18 cellular contexts compared by ENCODE assay signal in genomic region chr2:180655842-180656454, GRCh38.
DNase-seq lines count a peak whose midpoint lies in the region; ATAC-seq, FAIRE-seq and TF ChIP-seq lines count a peak whose summit lies in the region.
"Had no signal": no experiment of that assay in that cellular context is flagged by ENCODE, and none has a peak within 500 bp of the region (broad histone marks: within the 10 kb centered on the region; RNA-seq: fewer than 3 reads in every experiment).

No MANE protein-coding gene starts in this region.

- H3K4me1 ChIP-seq in HCT116 (ENCODE audit: control insufficient read depth in 1 of 2, insufficient read depth in 2 of 2, low read length in 2 of 2): peaks cover 14 to 35% of the 10 kb centered on the region in 2 experiments
- H3K4me1 ChIP-seq in smooth muscle cell (ENCODE audit: low read depth): no peaks in the 10 kb centered on the region
- H3K4me1 ChIP-seq: uterus had no signal

- H3K9ac ChIP-seq in HCT116 (ENCODE audit: low read length): no peak overlapping the region
- H3K9ac ChIP-seq in smooth muscle cell (ENCODE audit: low read depth): peak overlapping the region; percentile 47

- TF ChIP-seq CTCF in HCT116 (IDR thresholded peaks at IDR 0.05 in 2 of 3, conservative IDR thresholded peaks at IDR 0.05 in 1 of 3; ENCODE audit: borderline replicate concordance in 1 of 3, insufficient read depth in 1 of 3, low read depth in 2 of 3, low read length in 2 of 3) (peak in 2 of 3 experiments; percentile 49 to 53; a peak in 4 of 6 replicates), WERI-Rb-1 (IDR thresholded peaks at IDR 0.05; ENCODE audit: low read depth, low read length) (0 out of 2 replicates have a peak, but pooled peaks have one; percentile 4), smooth muscle cell (IDR thresholded peaks at IDR 0.05; ENCODE audit: borderline replicate concordance, insufficient read depth, poor library complexity, severe bottlenecking) (peak; percentile 19)

- H3K36me3 ChIP-seq in HCT116 (ENCODE audit: control insufficient read depth in 1 of 2, insufficient read depth in 2 of 2, low read length in 2 of 2) (no peaks in the 10 kb centered on the region), WERI-Rb-1 (no peaks in the 10 kb centered on the region), smooth muscle cell (ENCODE audit: low read depth) (no peaks in the 10 kb centered on the region)
- H3K36me3 ChIP-seq: gastrocnemius medialis, uterus had no signal

- H3K27ac ChIP-seq in HCT116 (ENCODE audit: low read depth, low read length) (no peak overlapping the region), WERI-Rb-1 (no peak overlapping the region), smooth muscle cell (ENCODE audit: low read depth) (peak overlapping the region; percentile 90)
- H3K27ac ChIP-seq: gastrocnemius medialis, uterus had no signal

- no TSS peak for BruUV-seq in HCT116 (replicated peaks; lab: Mats Ljungman, UMichigan)

- ATAC-seq in HCT116 (peak; percentile 67), GM21717 (IDR thresholded peaks at IDR 0.05; ENCODE audit: unreplicated experiment) (no peak)
- ATAC-seq: CD8-positive, alpha-beta T cell; gastrocnemius medialis had no signal

- H4K20me1 ChIP-seq in HCT116 (ENCODE audit: insufficient read depth): no peaks in the 10 kb centered on the region
- no peaks in the 10 kb centered on the region for H4K20me1 ChIP-seq in smooth muscle cell (ENCODE audit: low read depth)

- H3F3A ChIP-seq in smooth muscle cell (ENCODE audit: low read depth): no peaks in the 10 kb centered on the region

- no peak for FAIRE-seq in HTR-8/SVneo (lab: Jason Lieb, UNC)
- FAIRE-seq: GM19239 had no signal

- no peaks in the 10 kb centered on the region for H3K9me2 ChIP-seq in HCT116 (ENCODE audit: insufficient read depth)

- H3K4me2 ChIP-seq in HCT116 (ENCODE audit: low read length) (peak overlapping the region; percentile 70), smooth muscle cell (peak overlapping the region; percentile 6)

- no peak for TF ChIP-seq POLR2A in HCT116 (IDR thresholded peaks at IDR 0.05; ENCODE audit: borderline replicate concordance, extremely low read depth, insufficient read depth, insufficient read length)

- intact Hi-C loops in HCT116 (cut with micrococcal nuclease): no loop called here

- DNase-seq in HCT116 (ENCODE audit: low read depth, low spot score) (no peak), WERI-Rb-1 (no peak), globus pallidus (ENCODE audit: low spot score) (peak; percentile 45), smooth muscle cell (lab: John Stamatoyannopoulos, UW; ENCODE audit: unreplicated experiment) (no peak), HTR-8/SVneo (ENCODE audit: insufficient read length, low spot score) (no peak), hepatic stellate cell (ENCODE audit: low spot score) (no peak)
- DNase-seq: activated CD4-positive, alpha-beta memory T cell treated with anti-CD3 and anti-CD28 coated beads for 36 hours; CD8-positive, alpha-beta T cell; gastrocnemius medialis; GF-D8; NCI-H2107; NK-92 treated with Interleukin-12 subunit alpha and Interleukin-12 subunit beta, amount 100 ng/mL, for 24 hours; retina; SIG-M5; stimulated activated CD4-positive, alpha-beta T cell treated with anti-CD3 and anti-CD28 coated beads, Interleukin-2, amount 100 ng/mL, for 48 hours; uterus had no signal

- no peak for TF ChIP-seq RAD21 in HCT116 (IDR thresholded peaks at IDR 0.05; ENCODE audit: low read depth)

- WGBS in smooth muscle cell (ENCODE audit: low lambda C conversion rate): 82% methylated on average over 1 of the region's 1 CpG

- RAD21 ChIA-PET in HCT116 (lab: Charles Lee; ENCODE audit: low non-redundant PET in 1 of 2, low total read pairs in 2 of 2, uncharacterized antibody in 2 of 2, unreplicated experiment in 2 of 2): interaction anchor here in 1 of 2 experiments (1.5 kb wide), 1 partner anchor 83 kb away, joined by 3 read pairs; no protein-coding TSS in a partner anchor

- H3K9me3 ChIP-seq in HCT116 (ENCODE audit: control insufficient read depth in 1 of 2, insufficient read depth in 1 of 2, low read depth in 1 of 2, low read length in 2 of 2) (no peaks in the 10 kb centered on the region), WERI-Rb-1 (ENCODE audit: severe bottlenecking) (no peaks in the 10 kb centered on the region), smooth muscle cell (replicated peaks; ENCODE audit: low read depth) (no peaks in the 10 kb centered on the region)
- H3K9me3 ChIP-seq: gastrocnemius medialis, uterus had no signal

- CTCF ChIA-PET in HCT116 (lab: Charles Lee): no interaction called here

- H3K79me2 ChIP-seq in HCT116 (ENCODE audit: insufficient read depth, low read length): no peaks in the 10 kb centered on the region
- no peaks in the 10 kb centered on the region for H3K79me2 ChIP-seq in smooth muscle cell (ENCODE audit: low read depth)

- peak overlapping the region; percentile 21 for H2AFZ ChIP-seq in HCT116 (ENCODE audit: low read depth, low read length, poor library complexity, severe bottlenecking)
- no peak overlapping the region for H2AFZ ChIP-seq in smooth muscle cell (ENCODE audit: low read depth)

- H3K27me3 ChIP-seq in HCT116 (ENCODE audit: insufficient read depth, low read length) (no peaks in the 10 kb centered on the region), WERI-Rb-1 (ENCODE audit: insufficient read depth, low read depth, severe bottlenecking) (no peaks in the 10 kb centered on the region), smooth muscle cell (ENCODE audit: low read depth) (no peaks in the 10 kb centered on the region)
- H3K27me3 ChIP-seq: gastrocnemius medialis had no signal

- H3K4me3 ChIP-seq in HCT116 (replicated peaks in 1 of 2; ENCODE audit: low read depth in 1 of 2, low read length in 2 of 2) (0 out of 4 replicates have a peak overlapping the region, but pooled peaks of 1 of the 2 experiments have one; percentile 13), WERI-Rb-1 (ENCODE audit: low read depth, low read length) (no peak overlapping the region), smooth muscle cell (no peak overlapping the region)
- H3K4me3 ChIP-seq: gastrocnemius medialis, uterus had no signal

- POLR2A ChIA-PET in HCT116 (lab: Charles Lee): no interaction called here

TF ChIP-seq in HCT116, 20 proteins besides CTCF, POLR2A, EP300 and RAD21:
- no peak for TF ChIP-seq POLR2AphosphoS5 (IDR thresholded peaks at IDR 0.05; ENCODE audit: low read depth, low read length)
- no peak for TF ChIP-seq YY1 (IDR thresholded peaks at IDR 0.05; ENCODE audit: extremely low read depth, insufficient replicate concordance, low read depth, low read length)
- no peak for TF ChIP-seq CEBPB (IDR thresholded peaks at IDR 0.05; ENCODE audit: low read depth)
- TF ChIP-seq TCF7L2 (IDR thresholded peaks at IDR 0.05; ENCODE audit: borderline replicate concordance, extremely low read depth, insufficient read depth, insufficient read length): no peak
- TF ChIP-seq ZFX (IDR thresholded peaks at IDR 0.05): no peak
- TF ChIP-seq SRF (IDR thresholded peaks at IDR 0.05; ENCODE audit: low read depth): no peak
- TF ChIP-seq EZH2 (IDR thresholded peaks at IDR 0.05): no peak
- no peak for TF ChIP-seq SP1 (IDR thresholded peaks at IDR 0.05; ENCODE audit: low read depth)
- TF ChIP-seq EGR1 (IDR thresholded peaks at IDR 0.05; ENCODE audit: low read depth): no peak
